In genomic region chr19:28283592-28283991, GRCh38 we compare ENCODE assay signal across 33 cellular contexts.
DNase-seq lines count a peak whose midpoint lies in the region; FAIRE-seq and TF ChIP-seq lines count a peak whose summit lies in the region.
"Had no signal": no experiment of that assay in that cellular context is flagged by ENCODE, and none has a peak within 500 bp of the region (broad histone marks: within the 10 kb centered on the region; RNA-seq: fewer than 3 reads in every experiment).

No MANE protein-coding gene starts in this region.

- TF ChIP-seq CTCF in HEK293 (tag by site-specific recombination; IDR thresholded peaks at IDR 0.05) (no peak), MCF 10A (IDR thresholded peaks at IDR 0.05; ENCODE audit: unreplicated experiment) (no peak)

- no peak overlapping the region for H3K4me3 ChIP-seq in HEK293 (ENCODE audit: low read depth, low read length)
- H3K4me3 ChIP-seq: A549; BLaER1; BLaER1 treated with 17β-estradiol and CSF1 and Interleukin-3, amounts not matched to agents 10 nM and 100 nM had no signal

- H3K27me3 Mint-ChIP-seq in MCF 10A (ENCODE audit: insufficient read depth, unreplicated experiment): no peaks in the 10 kb centered on the region
- H3K27me3 Mint-ChIP-seq: B cell; CD4-positive, alpha-beta memory T cell; CD4-positive, alpha-beta T cell; CD4-positive, CD25-positive, alpha-beta regulatory T cell had no signal

- TF ChIP-seq POLR2A in GM12891 (IDR thresholded peaks at IDR 0.05; ENCODE audit: low read depth, low read length): no peak

- H3K4me3 Mint-ChIP-seq in MCF 10A (ENCODE audit: unreplicated experiment): no peak overlapping the region
- H3K4me3 Mint-ChIP-seq: B cell; CD14-positive monocyte; CD4-positive, alpha-beta memory T cell; CD4-positive, alpha-beta T cell; CD4-positive, CD25-positive, alpha-beta regulatory T cell; CD8-positive, alpha-beta memory T cell; CD8-positive, alpha-beta T cell had no signal

- peaks cover 22% of the 10 kb centered on the region for H3K9me3 ChIP-seq in HEK293 (ENCODE audit: control insufficient read depth, insufficient read depth, low read depth, low read length)
- H3K9me3 ChIP-seq: BE2C, Caco-2 had no signal

- no peaks in the 10 kb centered on the region; a peak in 1 of 3 replicates for H3K36me3 ChIP-seq in HEK293 (ENCODE audit: control insufficient read depth in 2 of 2, insufficient read depth in 1 of 2, low read length in 2 of 2)
- H3K36me3 ChIP-seq: BE2C; BLaER1; BLaER1 treated with 17β-estradiol and CSF1 and Interleukin-3, amounts not matched to agents 10 nM and 100 nM had no signal

- peaks cover 58% of the 10 kb centered on the region for H3K9me3 Mint-ChIP-seq in MCF 10A (ENCODE audit: unreplicated experiment)

- DNase-seq in urothelium cell line (ENCODE audit: low spot score): no peak
- DNase-seq in MCF 10A (ENCODE audit: unreplicated experiment): no peak
- DNase-seq in GM12891 (ENCODE audit: insufficient read length, low spot score): no peak
- DNase-seq: 8988T; ACHN; AML-193; BE2C; C1 segment of cervical spinal cord; Caco-2; Calu3; CD4-positive, alpha-beta memory T cell; CD4-positive, alpha-beta T cell; CD4-positive, CD25-positive, alpha-beta regulatory T cell; CD8-positive, alpha-beta memory T cell; CD8-positive, alpha-beta T cell; COR-L47; DMS 273 treated with DMSO at 0.1 percent for 48 hours; DMS153; DMS53; DMS79; DMS79 treated with DMSO at 0.1 percent for 48 hours; DND-41; EL had no signal

- CTCF ChIA-PET in HEK293 (lab: Yijun Ruan, JAX): no interaction called here
- CTCF ChIA-PET in MCF 10A (lab: Yijun Ruan, JAX): no interaction called here

- POLR2A ChIA-PET in HEK293 (lab: Yijun Ruan, JAX): no interaction called here
- POLR2A ChIA-PET in MCF 10A (lab: Yijun Ruan, JAX): no interaction called here

- intact Hi-C loops in MCF 10A (cut with micrococcal nuclease): no loop called here

- no peaks in the 10 kb centered on the region for H3K4me1 Mint-ChIP-seq in MCF 10A (ENCODE audit: insufficient read depth, unreplicated experiment)
- H3K4me1 Mint-ChIP-seq: B cell; CD14-positive monocyte; CD4-positive, alpha-beta memory T cell; CD4-positive, CD25-positive, alpha-beta regulatory T cell; CD8-positive, alpha-beta memory T cell had no signal

- no peak overlapping the region for H3K27ac ChIP-seq in HEK293 (ENCODE audit: extremely low read depth, low read depth, low read length)
- H3K27ac ChIP-seq: 22Rv1; A549; BLaER1; BLaER1 treated with 17β-estradiol and CSF1 and Interleukin-3, amounts not matched to agents 10 nM and 100 nM; C4-2B had no signal

- FAIRE-seq in urothelium cell line (lab: Jason Lieb, UNC): peak; percentile 82
- FAIRE-seq in GM12891 (lab: Jason Lieb, UNC): no peak
- FAIRE-seq: A204.1, A549, D721Med had no signal

- H3K36me3 Mint-ChIP-seq in MCF 10A (ENCODE audit: insufficient read depth, unreplicated experiment): no peaks in the 10 kb centered on the region
- H3K36me3 Mint-ChIP-seq: CD14-positive monocyte; CD4-positive, CD25-positive, alpha-beta regulatory T cell; CD8-positive, alpha-beta T cell had no signal

- no peak overlapping the region for H3K27ac Mint-ChIP-seq in MCF 10A (ENCODE audit: low read depth, unreplicated experiment)
- H3K27ac Mint-ChIP-seq: B cell; CD4-positive, alpha-beta memory T cell; CD4-positive, alpha-beta T cell; CD8-positive, alpha-beta memory T cell; CD8-positive, alpha-beta T cell had no signal

- peaks cover 11% of the 10 kb centered on the region for H3K4me1 ChIP-seq in HEK293 (ENCODE audit: control insufficient read depth, insufficient read depth, low read length)
- H3K4me1 ChIP-seq: A549, BE2C, Caco-2 had no signal

- no TSS peak for BruUV-seq in MCF 10A (replicated peaks; lab: Mats Ljungman, UMichigan)

TF ChIP-seq in HEK293, 187 proteins besides CTCF, POLR2A, EP300 and RAD21 (continues in another document):
- TF ChIP-seq MZF1 (tag by site-specific recombination; IDR thresholded peaks at IDR 0.05; ENCODE audit: borderline replicate concordance) (no peak), ZNF473 (tag by site-specific recombination; IDR thresholded peaks at IDR 0.05) (peak; percentile 35; the same call in 1 of the 2 replicates), ZNF555 (tag by site-specific recombination; conservative IDR thresholded peaks at IDR 0.05) (no peak), ZNF571 (tag by site-specific recombination; IDR thresholded peaks at IDR 0.05) (peak; percentile 81; the same call in 1 of the 2 replicates), HOXD13 (CRISPR knock-in tag; IDR thresholded peaks at IDR 0.05; ENCODE audit: borderline replicate concordance) (no peak), MYNN (tag by site-specific recombination; IDR thresholded peaks at IDR 0.05; ENCODE audit: borderline replicate concordance) (no peak), PRDM1 (tag by site-specific recombination; IDR thresholded peaks at IDR 0.05) (peak; percentile 79; the same call in 1 of the 2 replicates), ZNF114 (tag by site-specific recombination; IDR thresholded peaks at IDR 0.05) (0 out of 2 replicates have a peak, but pooled peaks have one; percentile 23), ZNF654 (tag by site-specific recombination; IDR thresholded peaks at IDR 0.05; ENCODE audit: low read depth) (no peak), TRIM28 (IDR thresholded peaks at IDR 0.05; ENCODE audit: borderline replicate concordance, low read length) (no peak), BCL6B (tag by site-specific recombination; IDR thresholded peaks at IDR 0.05) (no peak; the same call in 1 of the 2 replicates), ZBTB26 (tag by site-specific recombination; optimal IDR thresholded peaks at IDR 0.05) (no peak), ZNF221 (tag by site-specific recombination; IDR thresholded peaks at IDR 0.05; ENCODE audit: borderline replicate concordance) (no peak)

TF ChIP-seq in GM12891, 5 proteins besides CTCF, POLR2A, EP300 and RAD21:
- TF ChIP-seq PAX5 (IDR thresholded peaks at IDR 0.05; ENCODE audit: insufficient read depth, low read length, severe bottlenecking) (no peak), SPI1 (IDR thresholded peaks at IDR 0.05; ENCODE audit: low read depth, low read length) (no peak), POLR2AphosphoS5 (IDR thresholded peaks at IDR 0.05; ENCODE audit: low read depth, low read length) (no peak), TAF1 (IDR thresholded peaks at IDR 0.05; ENCODE audit: low read depth, low read length) (no peak), POU2F2 (IDR thresholded peaks at IDR 0.05; ENCODE audit: low read depth, low read length) (no peak)
